ENCODE assay signal across 9 cellular contexts in the genomic region with DNA sequence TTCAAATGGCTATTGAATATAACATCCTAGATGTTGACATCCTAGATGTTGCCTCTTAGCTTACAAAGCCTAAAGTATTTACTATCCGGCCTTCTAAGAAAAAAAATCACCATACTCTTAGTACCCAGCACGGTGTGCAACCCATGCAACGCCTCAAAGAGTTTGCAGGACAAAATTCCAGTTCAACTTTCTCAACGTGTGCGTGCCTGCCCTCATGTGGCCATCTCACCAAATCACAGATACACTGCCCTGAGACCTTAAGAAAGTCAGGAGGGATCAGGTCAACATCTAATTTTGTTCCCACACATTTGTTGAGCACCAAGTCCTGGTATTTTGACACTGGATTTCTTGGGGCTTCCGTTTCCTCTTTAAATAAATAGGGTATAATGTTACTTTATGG.
DNase-seq lines count a peak whose midpoint lies in the region; ATAC-seq, FAIRE-seq and TF ChIP-seq lines count a peak whose summit lies in the region.
"Had no signal": no experiment of that assay in that cellular context is flagged by ENCODE, and none has a peak within 500 bp of the region (broad histone marks: within the 10 kb centered on the region; RNA-seq: fewer than 3 reads in every experiment).

No MANE protein-coding gene starts in this region.

- no peaks in the 10 kb centered on the region for H3K9me3 Mint-ChIP-seq in natural killer cell treated with Interleukin-12 subunit alpha and Interleukin-12 subunit beta and Interleukin-15 and Interleukin-18, amount 100 ng/mL, for 72 hours

- no peaks in the 10 kb centered on the region for H3K4me1 ChIP-seq in NT2/D1 (ENCODE audit: insufficient read depth, insufficient read length)

- TF ChIP-seq CTCF in 22Rv1 (IDR thresholded peaks at IDR 0.05) (peak; percentile 65), fibroblast of mammary gland (conservative IDR thresholded peaks at IDR 0.05; ENCODE audit: control insufficient read depth, insufficient read depth, low read depth, low read length) (peak; percentile 64)

- H3K27me3 Mint-ChIP-seq in natural killer cell treated with Interleukin-12 subunit alpha and Interleukin-12 subunit beta and Interleukin-15 and Interleukin-18, amount 100 ng/mL, for 72 hours, result peaks cover 21 to 24% of the 10 kb centered on the region in 2 donors

- H3K27ac ChIP-seq in 22Rv1, result no peak overlapping the region

- H3K4me3 ChIP-seq in NT2/D1 (ENCODE audit: insufficient read length, low read depth), result no peak overlapping the region
- no peak overlapping the region for H3K4me3 ChIP-seq in fibroblast of mammary gland (ENCODE audit: control insufficient read depth, low read depth, low read length)

- no peaks in the 10 kb centered on the region for H3K9me3 ChIP-seq in NT2/D1 (ENCODE audit: insufficient read depth, low read length)

- peaks cover 14 to 16% of the 10 kb centered on the region in 2 donors for H3K4me1 Mint-ChIP-seq in natural killer cell treated with Interleukin-12 subunit alpha and Interleukin-12 subunit beta and Interleukin-15 and Interleukin-18, amount 100 ng/mL, for 72 hours (ENCODE audit: low read depth in 2 of 2)

- no peak overlapping the region for H3K9ac ChIP-seq in NT2/D1 (ENCODE audit: insufficient read length, low read depth)

- H3K27ac Mint-ChIP-seq in natural killer cell treated with Interleukin-12 subunit alpha and Interleukin-12 subunit beta and Interleukin-15 and Interleukin-18, amount 100 ng/mL, for 72 hours, result no peak overlapping the region

- H3K36me3 ChIP-seq in NT2/D1 (ENCODE audit: insufficient read depth, insufficient read length, low read length), result peaks cover 87% of the 10 kb centered on the region

- no peak for ATAC-seq in natural killer cell treated with Interleukin-12 subunit alpha and Interleukin-12 subunit beta and Interleukin-15 and Interleukin-18, amount 100 ng/mL, for 72 hours
- ATAC-seq in GM21526 (IDR thresholded peaks at IDR 0.05; ENCODE audit: low FRiP score, unreplicated experiment), result no peak

- peak; percentile 20 for DNase-seq in NT2/D1 (ENCODE audit: low read depth, low spot score)
- peak; percentile 59 for DNase-seq in fibroblast of mammary gland (ENCODE audit: low read depth)
- no peak for DNase-seq in natural killer cell treated with Interleukin-12 subunit alpha and Interleukin-12 subunit beta and Interleukin-15 and Interleukin-18, amount 100 ng/mL, for 72 hours (ENCODE audit: low spot score)
- DNase-seq in GM19240 (ENCODE audit: insufficient read length, low spot score), result no peak
- DNase-seq in NCI-H1105 treated with DMSO at 0.1 percent for 48 hours (lab: John Stamatoyannopoulos, UW), result no peak

- FAIRE-seq in G401.6 (lab: Jason Lieb, UNC), result peak; percentile 40
- FAIRE-seq: colon had no signal

- H3K4me3 Mint-ChIP-seq in natural killer cell treated with Interleukin-12 subunit alpha and Interleukin-12 subunit beta and Interleukin-15 and Interleukin-18, amount 100 ng/mL, for 72 hours, result no peak overlapping the region

- H3K27me3 ChIP-seq in NT2/D1 (ENCODE audit: insufficient read depth, insufficient read length), result no peaks in the 10 kb centered on the region

- H3K36me3 Mint-ChIP-seq in natural killer cell treated with Interleukin-12 subunit alpha and Interleukin-12 subunit beta and Interleukin-15 and Interleukin-18, amount 100 ng/mL, for 72 hours, result no peaks in the 10 kb centered on the region

Comparison
In these comparisons a context has a peak if more than half of its experiments do, and no peak if none do; other contexts are left out.
1. DNase-seq: peak in NT2/D1 (single experiment) and fibroblast of mammary gland (single experiment); none in natural killer cell treated with Interleukin-12 subunit alpha and Interleukin-12 subunit beta and Interleukin-15 and Interleukin-18, amount 100 ng/mL, for 72 hours (single experiment), GM19240 (single experiment) and NCI-H1105 treated with DMSO at 0.1 percent for 48 hours (single experiment).